Comparison of ENCODE assay signal across 18 cellular contexts in the genomic region with DNA sequence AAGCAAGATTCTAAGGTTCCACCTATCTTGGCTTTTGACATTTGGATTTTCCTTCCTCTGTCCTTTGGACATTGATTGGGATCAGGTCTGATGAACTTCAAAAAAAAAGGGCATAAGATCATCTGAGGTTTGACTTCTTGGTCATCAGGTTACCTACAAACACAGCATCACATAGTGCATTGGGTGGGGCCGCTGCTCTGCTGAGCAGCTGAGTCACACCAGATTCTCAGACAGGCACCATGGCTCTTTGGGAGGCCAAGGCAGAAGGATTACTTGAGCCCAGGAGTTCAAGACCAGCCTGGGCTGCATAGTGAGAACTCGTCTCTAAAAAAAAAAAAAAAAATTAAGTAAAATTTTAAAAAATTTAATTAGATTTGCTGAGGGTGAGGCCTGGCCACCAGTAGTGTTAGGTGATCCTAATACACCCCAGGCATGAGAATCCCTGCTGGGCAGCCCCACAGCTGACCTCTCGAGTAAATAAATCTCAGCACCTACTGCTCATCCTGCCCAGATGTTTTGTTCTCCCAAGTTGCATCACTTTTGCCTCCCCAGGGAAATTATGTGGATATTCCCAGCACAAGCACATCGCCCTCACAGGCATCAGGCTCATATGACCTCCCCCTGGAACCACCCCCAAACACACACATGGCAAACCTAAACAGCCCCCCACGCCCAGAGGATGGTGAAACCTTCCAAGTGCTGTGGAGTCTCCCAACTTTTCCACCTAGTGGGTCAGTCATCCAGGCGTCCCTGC. TPM values are rescaled to one million over a fixed set of nuclear protein-coding genes. Genes with fewer than 3 reads are reported as not detected.
DNase-seq lines count a peak whose midpoint lies in the region; ATAC-seq and TF ChIP-seq lines count a peak whose summit lies in the region.
"Had no signal": no experiment of that assay in that cellular context is flagged by ENCODE, and none has a peak within 500 bp of the region (broad histone marks: within the 10 kb centered on the region; RNA-seq: fewer than 3 reads in every experiment).

No MANE protein-coding gene starts in this region.

- in situ Hi-C loops in IMR-90 (cut with MboI; ENCODE audit: low sequenced_read_pairs) = no loop called here

- no peak overlapping the region for H3K4me2 ChIP-seq in IMR-90 (ENCODE audit: low read depth, low read length)

- H3K4ac ChIP-seq in IMR-90 (ENCODE audit: low read depth, low read length) = no peak overlapping the region

- intact Hi-C loops in IMR-90 (cut with micrococcal nuclease) (no loop called here), stomach (cut with DNase I; ENCODE audit: low total_unique reads) (no loop called here)

- H4K20me1 ChIP-seq in IMR-90 (ENCODE audit: insufficient read depth, low read length) = no peaks in the 10 kb centered on the region

- dilution Hi-C loops in IMR-90 (cut with HindIII; ENCODE audit: low sequenced_read_pairs, unreplicated experiment) = no loop called here

- no peak overlapping the region for H2BK5ac ChIP-seq in IMR-90 (ENCODE audit: low read depth, low read length, poor library complexity, severe bottlenecking)

- TF ChIP-seq CTCF in IMR-90 (conservative IDR thresholded peaks at IDR 0.05; ENCODE audit: low read depth, low read length) (no peak), VCaP (conservative IDR thresholded peaks at IDR 0.05) (no peak), fibroblast of villous mesenchyme (IDR thresholded peaks at IDR 0.05; ENCODE audit: insufficient read depth, low read depth, low read length) (no peak), stomach (IDR thresholded peaks at IDR 0.05) (no peak)

- H4K8ac ChIP-seq in IMR-90 (ENCODE audit: low read depth in 2 of 2, low read length in 2 of 2) = no peak overlapping the region

- H2BK15ac ChIP-seq in IMR-90 (ENCODE audit: low read depth, low read length) = no peak overlapping the region

- H2AK5ac ChIP-seq in IMR-90 (ENCODE audit: low read depth, low read length) = 0 out of 2 replicates have a peak overlapping the region, but pooled peaks have one; percentile 25

- BruUV-seq in IMR-90 (replicated peaks; lab: Mats Ljungman, UMichigan) = no TSS peak

- H3K23ac ChIP-seq in IMR-90 (ENCODE audit: low read depth, low read length) = no peak overlapping the region

- POLR2A ChIA-PET in IMR-90 (lab: Charles Lee; ENCODE audit: unreplicated experiment) = no interaction called here

- TF ChIP-seq RAD21 in IMR-90 (IDR thresholded peaks at IDR 0.05; ENCODE audit: low read length) = no peak

- no peak overlapping the region for H4K5ac ChIP-seq in IMR-90 (ENCODE audit: low read depth, low read length)

- peaks cover 3% of the 10 kb centered on the region; the same call in 1 of the 2 replicates for H3K9me1 ChIP-seq in IMR-90 (ENCODE audit: insufficient read depth, low read length)

- no peak overlapping the region for H2AFZ ChIP-seq in IMR-90 (replicated peaks; ENCODE audit: low read length, poor library complexity)

- H3K9ac ChIP-seq in IMR-90 (ENCODE audit: low read depth, low read length) = no peak overlapping the region

- no peak for ATAC-seq in IMR-90 (ENCODE audit: low read depth)
- ATAC-seq: K562 had no signal

- DNase-seq in IMR-90 (no peak), fibroblast of villous mesenchyme (ENCODE audit: low read depth) (peak; percentile 80), stomach (no peak), AML-193 (lab: John Stamatoyannopoulos, UW) (no peak), NCI-H510A treated with DMSO at 0.1 percent for 48 hours (lab: John Stamatoyannopoulos, UW) (no peak)
- DNase-seq in activated naive CD4-positive, alpha-beta T cell treated with Interleukin-2 at 50 U/mL for 16 hours = no peak
- DNase-seq: COR-L47; NCI-H1048; NCI-H146; NCI-H2081 treated with DMSO at 0.1 percent for 48 hours; NCI-H2227 treated with DMSO at 0.1 percent for 48 hours; NCI-H526; NK-92 treated with Interleukin-12 subunit alpha and Interleukin-12 subunit beta, amount 100 ng/mL, for 24 hours; Right ventricle myocardium superior had no signal

- peaks cover 9% of the 10 kb centered on the region for H3K9me3 ChIP-seq in IMR-90 (ENCODE audit: control insufficient read depth, insufficient read depth, low read length)
- H3K9me3 ChIP-seq in stomach = peaks cover 11 to 21% (median 15%) of the 10 kb centered on the region in 4 donors

- H3K79me1 ChIP-seq in IMR-90 (ENCODE audit: low read depth in 1 of 2, low read length in 2 of 2) = peaks cover 16 to 71% of the 10 kb centered on the region in 2 experiments; a peak in 3 of 4 replicates

- H3K36me3 ChIP-seq in IMR-90 (ENCODE audit: control insufficient read depth, insufficient read depth, low read length) (peaks cover 14% of the 10 kb centered on the region), stomach (peaks cover 16 to 38% (median 32%) of the 10 kb centered on the region in 4 donors)

- no peak for TF ChIP-seq EP300 in stomach (IDR thresholded peaks at IDR 0.05)

- WGBS in IMR-90 (ENCODE audit: extremely low coverage in 2 of 2, insufficient read length in 1 of 2), 2 experiments = 100% methylated on average over 2 of the region's 6 CpGs; no CpG with 5 or more reads in 1 of the 2 experiments
- WGBS in stomach, 5 donors = 78 to 91% (median 84%) methylated on average over 6 of the region's 6 CpGs

- H3K4me1 ChIP-seq in IMR-90 (ENCODE audit: control insufficient read depth, insufficient read depth, low read length) = peaks cover 7% of the 10 kb centered on the region
- peaks cover 15 to 67% (median 44%) of the 10 kb centered on the region in 4 donors for H3K4me1 ChIP-seq in stomach

- H4K91ac ChIP-seq in IMR-90 (ENCODE audit: insufficient read depth, low read depth, low read length) = no peak overlapping the region

- TF ChIP-seq POLR2A in IMR-90 (IDR thresholded peaks at IDR 0.05; ENCODE audit: low read depth, low read length) (no peak), stomach (IDR thresholded peaks at IDR 0.05) (no peak)

- CTCF ChIA-PET in IMR-90 (lab: Yijun Ruan, JAX) = no interaction called here

- H2BK20ac ChIP-seq in IMR-90 (ENCODE audit: low read depth, low read length) = no peak overlapping the region

- H3K4me3 ChIP-seq in IMR-90 (ENCODE audit: insufficient read depth, low read depth, low read length) (no peak overlapping the region), fibroblast of villous mesenchyme (ENCODE audit: low read depth, low read length) (no peak overlapping the region), stomach (peak overlapping the region in 1 of 4 donors; percentile 8)
- H3K4me3 ChIP-seq: K562 had no signal

- no peak overlapping the region for H3K18ac ChIP-seq in IMR-90 (ENCODE audit: low read depth, low read length)

- H3K27ac ChIP-seq in IMR-90 (ENCODE audit: insufficient read depth, low read length) (no peak overlapping the region), VCaP (peak overlapping the region; percentile 98), stomach (peak overlapping the region in 4 of 5 donors; percentile 9 to 95 (median 72))
- H3K27ac ChIP-seq: C4-2B, HL-60 had no signal

- no peak overlapping the region for H2BK120ac ChIP-seq in IMR-90 (ENCODE audit: low read depth, low read length)

- H3K27me3 ChIP-seq in IMR-90 (ENCODE audit: control insufficient read depth, insufficient read depth, low read length) (no peaks in the 10 kb centered on the region), stomach (peaks cover 0 to 28% (median 6%) of the 10 kb centered on the region in 3 donors)

- no peak overlapping the region for H3K14ac ChIP-seq in IMR-90 (replicated peaks; ENCODE audit: low read depth, low read length)

- no peak overlapping the region for H3K56ac ChIP-seq in IMR-90 (ENCODE audit: extremely low read depth, insufficient read depth, low read length)

- no peak overlapping the region for H2AK9ac ChIP-seq in IMR-90 (replicated peaks; ENCODE audit: low read depth, low read length, poor library complexity)

TF ChIP-seq in IMR-90, 13 proteins besides CTCF, POLR2A, EP300 and RAD21:
- TF ChIP-seq MAFK (IDR thresholded peaks at IDR 0.05; ENCODE audit: low read depth, low read length) = no peak
- TF ChIP-seq RFX5 (IDR thresholded peaks at IDR 0.05; ENCODE audit: low read depth, low read length) = no peak
- TF ChIP-seq CHD1 (IDR thresholded peaks at IDR 0.05; ENCODE audit: low read depth, low read length) = no peak
- TF ChIP-seq MAZ (IDR thresholded peaks at IDR 0.05; ENCODE audit: borderline replicate concordance, low read depth, low read length) = no peak
- TF ChIP-seq SMC3 (IDR thresholded peaks at IDR 0.05; ENCODE audit: low read depth, low read length) = no peak
- TF ChIP-seq, protein P1, sequence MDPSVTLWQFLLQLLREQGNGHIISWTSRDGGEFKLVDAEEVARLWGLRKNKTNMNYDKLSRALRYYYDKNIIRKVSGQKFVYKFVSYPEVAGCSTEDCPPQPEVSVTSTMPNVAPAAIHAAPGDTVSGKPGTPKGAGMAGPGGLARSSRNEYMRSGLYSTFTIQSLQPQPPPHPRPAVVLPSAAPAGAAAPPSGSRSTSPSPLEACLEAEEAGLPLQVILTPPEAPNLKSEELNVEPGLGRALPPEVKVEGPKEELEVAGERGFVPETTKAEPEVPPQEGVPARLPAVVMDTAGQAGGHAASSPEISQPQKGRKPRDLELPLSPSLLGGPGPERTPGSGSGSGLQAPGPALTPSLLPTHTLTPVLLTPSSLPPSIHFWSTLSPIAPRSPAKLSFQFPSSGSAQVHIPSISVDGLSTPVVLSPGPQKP (IDR thresholded peaks at IDR 0.05; ENCODE audit: borderline replicate concordance, low read depth, low read length) = no peak
- no peak for TF ChIP-seq CEBPB (IDR thresholded peaks at IDR 0.05; ENCODE audit: low read depth, low read length)
- TF ChIP-seq, protein P2, sequence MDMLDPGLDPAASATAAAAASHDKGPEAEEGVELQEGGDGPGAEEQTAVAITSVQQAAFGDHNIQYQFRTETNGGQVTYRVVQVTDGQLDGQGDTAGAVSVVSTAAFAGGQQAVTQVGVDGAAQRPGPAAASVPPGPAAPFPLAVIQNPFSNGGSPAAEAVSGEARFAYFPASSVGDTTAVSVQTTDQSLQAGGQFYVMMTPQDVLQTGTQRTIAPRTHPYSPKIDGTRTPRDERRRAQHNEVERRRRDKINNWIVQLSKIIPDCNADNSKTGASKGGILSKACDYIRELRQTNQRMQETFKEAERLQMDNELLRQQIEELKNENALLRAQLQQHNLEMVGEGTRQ (IDR thresholded peaks at IDR 0.05; ENCODE audit: low read depth, low read length) = no peak

RNA-seq across cellular contexts. Expression of a gene that starts 5.3 kb away (rescaled TPM):
- total RNA-seq in IMR-90 (2012; rRNA removed) = 13.8 and 13.9 TPM in 2 replicates
- polyA plus RNA-seq in IMR-90 (2012; rRNA removed) = 21.6 and 23.7 TPM in 2 replicates
- polyA plus RNA-seq in IMR-90 (2012; cell fraction: cytosol; rRNA removed) = 12.9 and 20.1 TPM in 2 replicates
- polyA plus RNA-seq in IMR-90 (2012; cell fraction: nucleus; rRNA removed; ENCODE audit: low replicate concordance) = 50.9 and 66.0 TPM in 2 replicates
- total RNA-seq in fibroblast of villous mesenchyme = 29.3 and 40.6 TPM in 2 replicates
- total RNA-seq in stomach = 100 to 1,000 TPM; 182 to 657 (median 436) TPM
- 100 to 1,000 TPM in 1 of 3 donors, 10 to 100 TPM in 2; 61.3 to 308 (median 72.6) TPM for polyA plus RNA-seq in stomach
- polyA plus RNA-seq: K562 had no signal
